8 cellular contexts compared by ENCODE assay signal in the genomic region with DNA sequence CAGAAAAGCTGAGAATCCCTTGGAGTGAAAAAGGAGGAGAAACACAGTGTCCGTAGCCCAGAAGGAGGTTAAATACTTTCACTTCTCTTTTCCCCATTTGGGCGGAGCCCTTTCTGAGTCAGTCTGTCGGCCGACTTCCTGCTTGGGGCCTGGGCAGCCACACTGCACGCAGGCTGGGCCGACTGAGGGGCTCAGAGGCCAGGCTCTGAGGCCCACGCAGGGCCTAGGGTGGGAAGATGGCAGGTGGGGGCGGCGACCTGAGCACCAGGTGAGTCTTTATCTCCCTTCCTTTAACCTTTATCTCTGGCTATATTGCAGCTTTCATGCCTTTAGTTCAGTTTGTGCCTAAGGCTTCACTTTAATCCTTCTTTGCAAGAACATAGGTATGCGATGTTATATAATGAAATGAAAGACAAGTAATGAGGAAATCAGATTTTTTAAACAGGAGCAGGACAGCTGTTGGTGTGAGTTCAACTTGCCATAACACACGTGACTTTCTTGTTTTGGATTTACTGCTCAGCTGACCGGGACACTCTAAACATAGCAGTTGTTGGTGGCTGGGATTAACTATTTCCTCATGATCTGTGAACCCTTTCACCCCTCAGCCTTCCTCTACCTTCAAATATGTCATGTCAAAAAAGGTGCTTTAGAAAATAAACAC. TPM values are rescaled to one million over a fixed set of nuclear protein-coding genes. Genes with fewer than 3 reads are reported as not detected.
DNase-seq lines count a peak whose midpoint lies in the region; ATAC-seq, FAIRE-seq and TF ChIP-seq lines count a peak whose summit lies in the region.

A gene (plus strand): TSS at position 141 of the 661 bp plus-strand sequence. CDS start 96 bp downstream, at position 237.

- H3K9me3 ChIP-seq in OCI-LY7 (ENCODE audit: low read length) (no peaks in the 10 kb centered on the region), fibroblast of lung (ENCODE audit: control insufficient read depth, insufficient read depth, low read depth, low read length) (no peaks in the 10 kb centered on the region), parathyroid adenoma (ENCODE audit: control insufficient read depth, low read length) (no peaks in the 10 kb centered on the region), transverse colon (no peaks in the 10 kb centered on the region)

- peaks cover 5% of the 10 kb centered on the region; the same call in 1 of the 2 replicates for H4K20me1 ChIP-seq in OCI-LY7 (ENCODE audit: insufficient read depth, low read length)
- H4K20me1 ChIP-seq in fibroblast of lung (ENCODE audit: control insufficient read depth, extremely low read depth, insufficient read depth, low read length) = no peaks in the 10 kb centered on the region

- peaks cover 6% of the 10 kb centered on the region; the same call in 1 of the 2 replicates for H3K36me3 ChIP-seq in OCI-LY7 (ENCODE audit: insufficient read depth, low read length)
- no peaks in the 10 kb centered on the region for H3K36me3 ChIP-seq in fibroblast of lung (ENCODE audit: control insufficient read depth, insufficient read depth, low read length)
- no peaks in the 10 kb centered on the region for H3K36me3 ChIP-seq in parathyroid adenoma (ENCODE audit: control insufficient read depth, insufficient read depth, low read length)
- no peaks in the 10 kb centered on the region for H3K36me3 ChIP-seq in transverse colon

- DNase-seq in GM18507 (ENCODE audit: extremely low spot score, insufficient read length, low read depth) (peak; percentile 54), OCI-LY7 (ENCODE audit: low spot score) (peak; percentile 91), activated T-cell treated with anti-CD3 and anti-CD28 coated beads for 48 hours (ENCODE audit: low read depth) (peak; percentile 65), fibroblast of lung (ENCODE audit: low read depth in 2 of 2) (peak; percentile 82 to 86), transverse colon (peak; percentile 85), D721Med (ENCODE audit: insufficient read length, low spot score) (no peak)

- BruUV-seq in OCI-LY7 (replicated peaks; lab: Mats Ljungman, UMichigan) = TSS peak; percentile 53

- peaks cover 44% of the 10 kb centered on the region for H3K4me1 ChIP-seq in OCI-LY7 (ENCODE audit: insufficient read depth, low read length, poor library complexity, severe bottlenecking)
- peaks cover 7% of the 10 kb centered on the region for H3K4me1 ChIP-seq in fibroblast of lung (ENCODE audit: control insufficient read depth, extremely low read depth, insufficient read depth, low read length)
- H3K4me1 ChIP-seq in parathyroid adenoma = peaks cover 9% of the 10 kb centered on the region
- peaks cover 7 to 57% (median 26%) of the 10 kb centered on the region in 4 donors for H3K4me1 ChIP-seq in transverse colon

- ATAC-seq in HG02885 (IDR thresholded peaks at IDR 0.05; ENCODE audit: poor library complexity, unreplicated experiment) = peak; percentile 82

- H3K9ac ChIP-seq in fibroblast of lung (ENCODE audit: insufficient read depth, low read length) (peak within 1 kb of the TSS; percentile 76), parathyroid adenoma (peak within 1 kb of the TSS; percentile 73)

- no peak for TF ChIP-seq EP300 in transverse colon (IDR thresholded peaks at IDR 0.05; ENCODE audit: low read depth)

- intact Hi-C loops in OCI-LY7 (cut with micrococcal nuclease; ENCODE audit: unreplicated experiment) (loop anchor here (1.0 to 5.0 kb wide), 6 partner anchors 25 to 213 kb away; a partner anchor contains a TSS), transverse colon (cut with DNase I; ENCODE audit: low total_unique reads) (no loop called here)

- H2AFZ ChIP-seq in OCI-LY7 (ENCODE audit: low read length) (peak within 1 kb of the TSS; percentile 72), fibroblast of lung (ENCODE audit: low read length) (peak within 1 kb of the TSS; percentile 65), parathyroid adenoma (peak within 1 kb of the TSS; percentile 90)

- peak; percentile 85 for TF ChIP-seq POLR2A in transverse colon (IDR thresholded peaks at IDR 0.05)

- 2 to 11% methylated on average over 3 to 12 of the region's 12 CpGs for WGBS in transverse colon (ENCODE audit: low coverage in 1 of 2), 2 donors

- CTCF ChIA-PET in OCI-LY7 (lab: Charles Lee; ENCODE audit: unreplicated experiment) = interaction anchor here (0.6 kb wide), 1 partner anchor 92 kb away, joined by 3 read pairs; no protein-coding TSS in a partner anchor

- H3K79me2 ChIP-seq in OCI-LY7 (ENCODE audit: insufficient read depth, low read depth, low read length) = peaks cover 48% of the 10 kb centered on the region
- peaks cover 49% of the 10 kb centered on the region for H3K79me2 ChIP-seq in fibroblast of lung (ENCODE audit: control insufficient read depth, insufficient read depth, low read length)
- no peaks in the 10 kb centered on the region for H3K79me2 ChIP-seq in parathyroid adenoma

- no peaks in the 10 kb centered on the region for H3K9me2 ChIP-seq in OCI-LY7 (ENCODE audit: insufficient read depth, low read length)

- POLR2A ChIA-PET in OCI-LY7 (lab: Charles Lee) = interaction anchor here (0.9 to 3.5 kb wide), 7 partner anchors 23 to 209 kb away, joined by 3 to 16 read pairs (median 4); a partner anchor contains a TSS

- H3K27ac ChIP-seq in OCI-LY7 (ENCODE audit: low read depth, low read length, poor library complexity, severe bottlenecking) (peak within 1 kb of the TSS; percentile 91), fibroblast of lung (ENCODE audit: insufficient read depth, low read length) (peak within 1 kb of the TSS; percentile 93), parathyroid adenoma (peak within 1 kb of the TSS; percentile 92), transverse colon (peak within 1 kb of the TSS; percentile 89 to 95 (median 92))

- H3K4me2 ChIP-seq in OCI-LY7 (ENCODE audit: low read length) (peak within 1 kb of the TSS; percentile 83), fibroblast of lung (ENCODE audit: extremely low read depth, insufficient read depth, low read length) (peak within 1 kb of the TSS; percentile 98), parathyroid adenoma (ENCODE audit: low read length) (peak within 1 kb of the TSS; percentile 77)

- in situ Hi-C loops in transverse colon (cut with MboI; ENCODE audit: low pct_ligation_motif_present in 1 of 4, low pct_unique_long_range_greater_than_20kb in 1 of 4, low sequenced_read_pairs in 3 of 4) = no loop called here

- peak within 1 kb of the TSS; percentile 72 for H3K4me3 ChIP-seq in OCI-LY7 (ENCODE audit: low read depth, low read length, poor library complexity, severe bottlenecking)
- peak within 1 kb of the TSS; percentile 71 to 93 (median 82) for H3K4me3 ChIP-seq in fibroblast of lung (replicated peaks in 1 of 4; ENCODE audit: control extremely low read depth in 1 of 4, insufficient read depth in 1 of 4, low read depth in 3 of 4, low read length in 4 of 4)
- peak within 1 kb of the TSS; percentile 61 for H3K4me3 ChIP-seq in parathyroid adenoma (ENCODE audit: low read depth, low read length)
- H3K4me3 ChIP-seq in transverse colon = peak within 1 kb of the TSS; percentile 37 to 67 (median 52)

- FAIRE-seq in GM18507 (lab: Jason Lieb, UNC) (peak; percentile 97), D721Med (lab: Jason Lieb, UNC) (no peak)

- TF ChIP-seq CTCF in OCI-LY7 (conservative IDR thresholded peaks at IDR 0.05; ENCODE audit: low read length) (no peak), fibroblast of lung (conservative IDR thresholded peaks at IDR 0.05 in 1 of 2, IDR thresholded peaks at IDR 0.05 in 1 of 2; ENCODE audit: low read depth in 1 of 2, low read length in 2 of 2) (no peak), parathyroid adenoma (IDR thresholded peaks at IDR 0.05) (no peak), transverse colon (IDR thresholded peaks at IDR 0.05) (no peak), D721Med (IDR thresholded peaks at IDR 0.05; ENCODE audit: insufficient read depth, missing control alignments) (no peak)

- no peaks in the 10 kb centered on the region for H3K27me3 ChIP-seq in fibroblast of lung (ENCODE audit: control insufficient read depth, insufficient read depth, low read length)
- H3K27me3 ChIP-seq in parathyroid adenoma (ENCODE audit: control insufficient read depth, insufficient read depth, low read length) = no peaks in the 10 kb centered on the region
- H3K27me3 ChIP-seq in transverse colon = no peaks in the 10 kb centered on the region

RNA-seq across cellular contexts. Expression of the gene that starts here (rescaled TPM):
- 44.6 and 60.5 TPM in 2 replicates for total RNA-seq in OCI-LY7 (2014; rRNA removed; shearing (Covaris generic))
- total RNA-seq in OCI-LY7 (2022) (54.5 and 63.3 TPM in 2 replicates), fibroblast of lung (93.0 and 120 TPM in 2 replicates), transverse colon (100 to 1,000 TPM in 2 of 4 donors, 10 to 100 TPM in 2; 44.6 to 252 (median 99.7) TPM)
- 73.7 and 106 TPM in 2 replicates for polyA plus RNA-seq in fibroblast of lung
- 59.1 and 77.4 TPM in 2 replicates for polyA plus RNA-seq in fibroblast of lung (2012)
- polyA minus RNA-seq in fibroblast of lung (ENCODE audit: low replicate concordance) = 9.0 and 13.0 TPM in 2 replicates
